ENCODE assay signal across 22 cellular contexts in genomic region chr21:36246080-36246631, GRCh38.
DNase-seq lines count a peak whose midpoint lies in the region; ATAC-seq and TF ChIP-seq lines count a peak whose summit lies in the region.
"Had no signal": no experiment of that assay in that cellular context is flagged by ENCODE, and none has a peak within 500 bp of the region (broad histone marks: within the 10 kb centered on the region; RNA-seq: fewer than 3 reads in every experiment).

No MANE protein-coding gene starts in this region.

- H3K36me3 Mint-ChIP-seq in neural crest cell (ENCODE audit: low read depth): peaks cover 5% of the 10 kb centered on the region

- no peak overlapping the region for H2BK15ac ChIP-seq in mesenchymal stem cell (ENCODE audit: low read depth, poor library complexity, severe bottlenecking)

- peak overlapping the region; percentile 71 for H3K27ac Mint-ChIP-seq in neural crest cell (ENCODE audit: unreplicated experiment)
- H3K27ac Mint-ChIP-seq: activated naive CD4-positive, alpha-beta T cell treated with anti-CD3 and anti-CD28 coated beads, Interleukin-2, amount 10 ng/mL, durations not matched to agents 7 days and 5 days; naive B cell; stimulated activated memory B cell treated with anti-CD40 and anti-IgM and Interleukin-4, amounts not matched to agents 10 μg/mL and 1 μg/mL and 100 μg/mL, for 72 hours; type B pancreatic cell had no signal

- TF ChIP-seq CTCF in 22Rv1 (IDR thresholded peaks at IDR 0.05) (no peak), neural crest cell (conservative IDR thresholded peaks at IDR 0.05) (no peak)

- 75% methylated on average over 23 of the region's 23 CpGs for WGBS in mesenchymal stem cell

- DNase-seq in SJSA1 (ENCODE audit: low read depth in 1 of 2, low spot score in 2 of 2) (peak in 1 of 2 experiments; percentile 53), iPS-NIHi11 (ENCODE audit: low spot score) (peak; percentile 53), neural crest cell (ENCODE audit: low read depth, low spot score) (no peak), NCI-H1105 (lab: John Stamatoyannopoulos, UW) (no peak), mesenteric fat pad (ENCODE audit: low spot score) (no peak), mesenchymal stem cell (no peak)
- DNase-seq: activated CD4-positive, alpha-beta T cell treated with anti-CD3 and anti-CD28 coated beads, Interleukin-2, amount 10 ng/mL, durations not matched to agents 7 days and 5 days; activated naive CD4-positive, alpha-beta T cell treated with anti-CD3 and anti-CD28 coated beads, Interleukin-2, amount 10 ng/mL, durations not matched to agents 7 days and 5 days; brain microvascular endothelial cell; C1 segment of cervical spinal cord; dorsolateral prefrontal cortex; GOT3; heart left ventricle; left ventricle myocardium inferior; naive B cell; NCI-H1417 treated with DMSO at 0.1 percent for 48 hours; NCI-H2171 treated with DMSO at 0.1 percent for 48 hours had no signal

- H3K4me3 Mint-ChIP-seq in neural crest cell: no peak overlapping the region
- H3K4me3 Mint-ChIP-seq: activated CD4-positive, alpha-beta T cell treated with anti-CD3 and anti-CD28 coated beads, Interleukin-2, amount 10 ng/mL, durations not matched to agents 7 days and 5 days; activated naive CD4-positive, alpha-beta T cell treated with anti-CD3 and anti-CD28 coated beads, Interleukin-2, amount 10 ng/mL, durations not matched to agents 7 days and 5 days; naive B cell; stimulated activated memory B cell treated with anti-CD40 and anti-IgM and Interleukin-4, amounts not matched to agents 10 μg/mL and 1 μg/mL and 100 μg/mL, for 72 hours; type B pancreatic cell had no signal

- H3K9me3 Mint-ChIP-seq in neural crest cell: no peaks in the 10 kb centered on the region
- H3K9me3 Mint-ChIP-seq: activated CD4-positive, alpha-beta T cell treated with anti-CD3 and anti-CD28 coated beads, Interleukin-2, amount 10 ng/mL, durations not matched to agents 7 days and 5 days; activated naive CD4-positive, alpha-beta T cell treated with anti-CD3 and anti-CD28 coated beads, Interleukin-2, amount 10 ng/mL, durations not matched to agents 7 days and 5 days; naive B cell; stimulated activated memory B cell treated with anti-CD40 and anti-IgM and Interleukin-4, amounts not matched to agents 10 μg/mL and 1 μg/mL and 100 μg/mL, for 72 hours; type B pancreatic cell had no signal

- no peaks in the 10 kb centered on the region for H3K4me1 Mint-ChIP-seq in neural crest cell

- no peak overlapping the region for H3K4me2 ChIP-seq in mesenchymal stem cell (ENCODE audit: low read length, poor library complexity, severe bottlenecking)
- H3K4me2 ChIP-seq: A549 had no signal

- peaks cover 4% of the 10 kb centered on the region for H3K79me1 ChIP-seq in mesenchymal stem cell (replicated peaks; ENCODE audit: low read length, poor library complexity, severe bottlenecking)

- no peak overlapping the region for H2BK5ac ChIP-seq in mesenchymal stem cell (ENCODE audit: low read depth, low read length, poor library complexity, severe bottlenecking)

- H2AFZ ChIP-seq in mesenchymal stem cell (ENCODE audit: low read depth, low read length): no peak overlapping the region

- H3K27ac ChIP-seq in 22Rv1 (0 out of 2 replicates have a peak overlapping the region, but pooled peaks have one; percentile 13), SJSA1 (peak overlapping the region; percentile 30; the same call in 1 of the 2 replicates), mesenchymal stem cell (ENCODE audit: low read length, poor library complexity, severe bottlenecking) (no peak overlapping the region)
- H3K27ac ChIP-seq: A549, brain microvascular endothelial cell, dorsolateral prefrontal cortex, heart left ventricle, left ventricle myocardium inferior had no signal

- no peak overlapping the region for H3K4ac ChIP-seq in mesenchymal stem cell (ENCODE audit: low read depth in 1 of 2, low read length in 2 of 2)

- H3K4me1 ChIP-seq in SJSA1 (replicated peaks) (peaks cover 24% of the 10 kb centered on the region), mesenchymal stem cell (ENCODE audit: control insufficient read depth, insufficient read depth, low read depth, low read length) (peaks cover 17% of the 10 kb centered on the region)
- H3K4me1 ChIP-seq: A549 had no signal

- H4K8ac ChIP-seq in mesenchymal stem cell (ENCODE audit: low read length): no peak overlapping the region

- H3K9me3 ChIP-seq in SJSA1 (replicated peaks) (no peaks in the 10 kb centered on the region; the same call in 1 of the 2 replicates), mesenchymal stem cell (ENCODE audit: control insufficient read depth, low read length) (no peaks in the 10 kb centered on the region)
- H3K9me3 ChIP-seq: A549, heart left ventricle, left ventricle myocardium inferior had no signal

- no peak overlapping the region for H2AK5ac ChIP-seq in mesenchymal stem cell (ENCODE audit: low read length, severe bottlenecking)

- no peak overlapping the region for H4K91ac ChIP-seq in mesenchymal stem cell (ENCODE audit: low read length)

- H3K14ac ChIP-seq in mesenchymal stem cell (ENCODE audit: low read length in 2 of 2): no peak overlapping the region

- H3K23ac ChIP-seq in mesenchymal stem cell (ENCODE audit: low read length in 2 of 2): no peak overlapping the region

- H3K4me3 ChIP-seq in SJSA1 (no peak overlapping the region), mesenchymal stem cell (ENCODE audit: insufficient read depth in 1 of 2, low read depth in 1 of 2, low read length in 2 of 2) (no peak overlapping the region)
- H3K4me3 ChIP-seq: A549, dorsolateral prefrontal cortex, heart left ventricle, left ventricle myocardium inferior had no signal

- H3K27me3 Mint-ChIP-seq in neural crest cell (ENCODE audit: low read depth): no peaks in the 10 kb centered on the region
- H3K27me3 Mint-ChIP-seq: activated CD4-positive, alpha-beta T cell treated with anti-CD3 and anti-CD28 coated beads, Interleukin-2, amount 10 ng/mL, durations not matched to agents 7 days and 5 days; activated naive CD4-positive, alpha-beta T cell treated with anti-CD3 and anti-CD28 coated beads, Interleukin-2, amount 10 ng/mL, durations not matched to agents 7 days and 5 days; naive B cell; stimulated activated memory B cell treated with anti-CD40 and anti-IgM and Interleukin-4, amounts not matched to agents 10 μg/mL and 1 μg/mL and 100 μg/mL, for 72 hours; type B pancreatic cell had no signal

- no peak overlapping the region for H2BK12ac ChIP-seq in mesenchymal stem cell (ENCODE audit: low read length in 2 of 2)

- no peak overlapping the region for H3K9ac ChIP-seq in mesenchymal stem cell (ENCODE audit: low read length)

- no peak for ATAC-seq in HG03460 (IDR thresholded peaks at IDR 0.05; ENCODE audit: unreplicated experiment)
- ATAC-seq: A549; heart left ventricle; stimulated activated memory B cell treated with anti-CD40 and anti-IgM and Interleukin-4, amounts not matched to agents 10 μg/mL and 1 μg/mL and 100 μg/mL, for 72 hours had no signal

- H3K27me3 ChIP-seq in SJSA1 (replicated peaks) (no peaks in the 10 kb centered on the region), mesenchymal stem cell (ENCODE audit: control insufficient read depth in 1 of 2, insufficient read depth in 1 of 2, low read length in 2 of 2) (no peaks in the 10 kb centered on the region)
- H3K27me3 ChIP-seq: brain microvascular endothelial cell, dorsolateral prefrontal cortex, heart left ventricle had no signal

- H3K18ac ChIP-seq in mesenchymal stem cell (ENCODE audit: low read depth in 1 of 2, low read length in 2 of 2): no peak overlapping the region

- no peak overlapping the region for H2BK120ac ChIP-seq in mesenchymal stem cell (ENCODE audit: low read depth, low read length)

- H3K36me3 ChIP-seq in SJSA1: peaks cover 13% of the 10 kb centered on the region; the same call in 1 of the 2 replicates
- H3K36me3 ChIP-seq in mesenchymal stem cell (ENCODE audit: control insufficient read depth in 1 of 2, insufficient read depth in 2 of 2, low read depth in 1 of 2, low read length in 2 of 2): peaks cover 32 to 73% of the 10 kb centered on the region in 2 experiments
